In genomic region chr7:70463332-70463938, GRCh38 we compare ENCODE assay signal across 17 cellular contexts.
"Had no signal": no experiment of that assay in that cellular context is flagged by ENCODE, and none has a peak within 500 bp of the region (broad histone marks: within the 10 kb centered on the region; RNA-seq: fewer than 3 reads in every experiment).

No MANE protein-coding gene starts in this region.

- H3K4me3 ChIP-seq: lower lobe of right lung, thyroid gland had no signal

- DNase-seq: activated CD4-positive, alpha-beta T cell treated with anti-CD3 and anti-CD28 coated beads, Interleukin-2, amount 10 ng/mL, durations not matched to agents 24 days and 14 days; activated CD8-positive, alpha-beta T cell treated with anti-CD3 and anti-CD28 coated beads, Interleukin-2, amount 10 ng/mL, durations not matched to agents 7 days and 5 days; activated naive CD4-positive, alpha-beta T cell treated with Interleukin-2 at 50 U/mL for 16 hours; activated naive CD8-positive, alpha-beta T cell treated with anti-CD3 and anti-CD28 coated beads, Interleukin-2, amount 10 ng/mL, durations not matched to agents 7 days and 5 days; activated T-cell treated with anti-CD3 and anti-CD28 coated beads, Interleukin-2, amount 50 U/mL, for 24 hours; cortex of kidney; erythroblast; head of caudate nucleus; kidney glomerular epithelial cell; lower lobe of right lung; stimulated activated naive CD4-positive, alpha-beta T cell treated with Interleukin-2 at 50 U/mL for 16 hours had no signal

- H3K4me1 ChIP-seq: lower lobe of right lung, parathyroid adenoma had no signal

- H3K9me3 ChIP-seq: lower lobe of right lung, neutrophil, thyroid gland had no signal

- H3K27ac ChIP-seq: lower lobe of right lung, neutrophil, parathyroid adenoma, thyroid gland had no signal

- H3K27me3 ChIP-seq: neutrophil, thyroid gland had no signal

- FAIRE-seq: endometrium, frontal cortex had no signal

- H3K36me3 ChIP-seq: lower lobe of right lung, neutrophil, thyroid gland had no signal

- ATAC-seq: activated CD8-positive, alpha-beta T cell treated with anti-CD3 and anti-CD28 coated beads, Interleukin-2, amount 10 ng/mL, durations not matched to agents 7 days and 5 days; lower lobe of right lung; natural killer cell treated with Interleukin-12 subunit alpha and Interleukin-12 subunit beta and Interleukin-15 and Interleukin-18, amount 100 ng/mL, for 72 hours had no signal
